ENCODE assay signal across 8 cellular contexts in genomic region chr11:114172055-114172861, GRCh38.
DNase-seq lines count a peak whose midpoint lies in the region; ATAC-seq and TF ChIP-seq lines count a peak whose summit lies in the region.

No MANE protein-coding gene starts in this region.

- H3K4me1 Mint-ChIP-seq in activated naive CD4-positive, alpha-beta T cell treated with anti-CD3 and anti-CD28 coated beads, Interleukin-2, amount 50 U/mL, for 24 hours, result peaks cover 97% of the 10 kb centered on the region
- peaks cover 61 to 97% (median 91%) of the 10 kb centered on the region in 4 donors for H3K4me1 Mint-ChIP-seq in naive thymus-derived CD8-positive, alpha-beta T cell

- H3K27ac ChIP-seq in ascending aorta, result peak overlapping the region; percentile 92 to 99
- peak overlapping the region; percentile 45 for H3K27ac ChIP-seq in urinary bladder (ENCODE audit: low read depth)

- H3K27me3 ChIP-seq in ascending aorta, result no peaks in the 10 kb centered on the region

- H3K4me3 ChIP-seq in ascending aorta, result peak overlapping the region in 1 of 2 donors; percentile 25
- no peak overlapping the region for H3K4me3 ChIP-seq in urinary bladder (ENCODE audit: low read depth, low read length)

- peak overlapping the region; percentile 69 for H3K4me3 Mint-ChIP-seq in activated naive CD4-positive, alpha-beta T cell treated with anti-CD3 and anti-CD28 coated beads, Interleukin-2, amount 50 U/mL, for 24 hours
- peak overlapping the region; percentile 34 to 82 (median 68) for H3K4me3 Mint-ChIP-seq in naive thymus-derived CD8-positive, alpha-beta T cell

- H3K36me3 Mint-ChIP-seq in activated naive CD4-positive, alpha-beta T cell treated with anti-CD3 and anti-CD28 coated beads, Interleukin-2, amount 50 U/mL, for 24 hours, result no peaks in the 10 kb centered on the region
- no peaks in the 10 kb centered on the region for H3K36me3 Mint-ChIP-seq in naive thymus-derived CD8-positive, alpha-beta T cell

- no peak for DNase-seq in activated naive CD4-positive, alpha-beta T cell treated with anti-CD3 and anti-CD28 coated beads, Interleukin-2, amount 50 U/mL, for 16 hours
- DNase-seq in ascending aorta (ENCODE audit: low spot score in 2 of 2) (no peak), KG1 (lab: John Stamatoyannopoulos, UW) (no peak)
- DNase-seq in naive thymus-derived CD8-positive, alpha-beta T cell, result peak in 2 of 10 donors; percentile 21 to 64

- no peak for TF ChIP-seq CTCF in ascending aorta (IDR thresholded peaks at IDR 0.05)

- 76% methylated on average over 14 of the region's 14 CpGs for WGBS in urinary bladder

- no peaks in the 10 kb centered on the region for H3K27me3 Mint-ChIP-seq in activated naive CD4-positive, alpha-beta T cell treated with anti-CD3 and anti-CD28 coated beads, Interleukin-2, amount 50 U/mL, for 24 hours
- H3K27me3 Mint-ChIP-seq in naive thymus-derived CD8-positive, alpha-beta T cell, result no peaks in the 10 kb centered on the region

- intact Hi-C loops in ascending aorta (cut with DNase I), result no loop called here

- peak overlapping the region; percentile 72 for H3K27ac Mint-ChIP-seq in activated naive CD4-positive, alpha-beta T cell treated with anti-CD3 and anti-CD28 coated beads, Interleukin-2, amount 50 U/mL, for 24 hours
- peak overlapping the region; percentile 87 to 97 (median 95) for H3K27ac Mint-ChIP-seq in naive thymus-derived CD8-positive, alpha-beta T cell

- ATAC-seq in naive thymus-derived CD8-positive, alpha-beta T cell, result peak; percentile 56 to 57
- ATAC-seq in GM21737 (IDR thresholded peaks at IDR 0.05; ENCODE audit: unreplicated experiment) (no peak), HG03159 (IDR thresholded peaks at IDR 0.05; ENCODE audit: unreplicated experiment) (no peak)

- H3K9me3 ChIP-seq in ascending aorta, result no peaks in the 10 kb centered on the region

- peaks cover 68 to 100% of the 10 kb centered on the region in 2 donors for H3K4me1 ChIP-seq in ascending aorta
- peaks cover 4% of the 10 kb centered on the region for H3K4me1 ChIP-seq in urinary bladder (ENCODE audit: insufficient read depth)

- H3K36me3 ChIP-seq in ascending aorta (peaks cover 12 to 45% of the 10 kb centered on the region in 2 donors), urinary bladder (ENCODE audit: insufficient read depth) (no peaks in the 10 kb centered on the region)

- no peaks in the 10 kb centered on the region for H3K9me3 Mint-ChIP-seq in activated naive CD4-positive, alpha-beta T cell treated with anti-CD3 and anti-CD28 coated beads, Interleukin-2, amount 50 U/mL, for 24 hours
- no peaks in the 10 kb centered on the region for H3K9me3 Mint-ChIP-seq in naive thymus-derived CD8-positive, alpha-beta T cell

- POLR2A ChIA-PET in naive thymus-derived CD8-positive, alpha-beta T cell (lab: Charles Lee), result interaction anchor here (1.1 to 11.6 kb wide), 4 partner anchors 9 to 112 kb away, joined by 3 to 178 read pairs (median 42); partner anchors contain the start of gene ZBTB16

Comparison
In these comparisons a context has a peak if more than half of its experiments do, and no peak if none do; other contexts are left out.
1. ATAC-seq: peak in naive thymus-derived CD8-positive, alpha-beta T cell (2 of 2); none in GM21737 (single experiment) and HG03159 (single experiment).